19 cellular contexts compared by ENCODE assay signal in the genomic region with DNA sequence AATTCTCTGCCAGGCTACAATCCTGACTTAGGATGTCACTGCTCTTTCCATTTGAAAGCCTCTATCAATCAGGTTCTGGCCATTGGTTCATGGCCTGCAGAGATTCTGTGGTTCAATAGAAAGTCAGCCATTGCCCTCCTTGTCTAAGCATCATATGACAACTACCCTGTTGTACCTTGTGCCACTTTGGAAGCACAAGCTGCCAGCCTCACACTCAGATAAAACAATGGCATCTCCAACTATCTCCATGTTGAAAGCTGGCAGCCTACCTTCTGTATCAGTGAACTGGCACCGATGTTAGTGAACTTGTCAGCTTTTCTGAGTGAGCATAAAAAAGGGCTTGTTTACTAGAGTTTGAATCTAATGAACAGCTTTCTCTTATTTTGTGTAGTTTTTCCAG.
A peak's percentile ranks its signal among the peaks of the same experiment; 100 is the strongest.
DNase-seq lines count a peak whose midpoint lies in the region; ATAC-seq and TF ChIP-seq lines count a peak whose summit lies in the region.
"Had no signal": no experiment of that assay in that cellular context is flagged by ENCODE, and none has a peak within 500 bp of the region (broad histone marks: within the 10 kb centered on the region; RNA-seq: fewer than 3 reads in every experiment).

No MANE protein-coding gene starts in this region.

- no peaks in the 10 kb centered on the region for H4K20me1 ChIP-seq in smooth muscle cell (ENCODE audit: low read depth)

- no peaks in the 10 kb centered on the region for H3K27me3 Mint-ChIP-seq in HFFc6 (ENCODE audit: insufficient read depth)
- H3K27me3 Mint-ChIP-seq: CD8-positive, alpha-beta memory T cell had no signal

- DNase-seq in Right ventricle myocardium superior, result no peak
- no peak for DNase-seq in right atrium auricular region (ENCODE audit: low spot score)
- no peak for DNase-seq in HFFc6
- no peak for DNase-seq in left cardiac atrium
- no peak for DNase-seq in smooth muscle cell (lab: John Stamatoyannopoulos, UW; ENCODE audit: unreplicated experiment)
- DNase-seq in NCI-H1930 (lab: John Stamatoyannopoulos, UW), result no peak
- DNase-seq in iPS-NIHi7 (ENCODE audit: extremely low spot score), result no peak
- DNase-seq: ACHN; BE2C; C1 segment of cervical spinal cord; CD4-positive, CD25-positive, alpha-beta regulatory T cell; CD8-positive, alpha-beta memory T cell; COR-L47; DMS 273 treated with DMSO at 0.1 percent for 48 hours; GDM1; HCEC 1CT had no signal

- no peaks in the 10 kb centered on the region for H3K9me3 ChIP-seq in right atrium auricular region
- H3K9me3 ChIP-seq in smooth muscle cell (replicated peaks; ENCODE audit: low read depth), result no peaks in the 10 kb centered on the region
- H3K9me3 ChIP-seq: BE2C had no signal

- 100% methylated on average over 1 of the region's 1 CpG for WGBS in smooth muscle cell (ENCODE audit: low lambda C conversion rate)

- peaks cover 17% of the 10 kb centered on the region for H3K4me1 Mint-ChIP-seq in HFFc6 (ENCODE audit: low read depth)
- H3K4me1 Mint-ChIP-seq: CD4-positive, CD25-positive, alpha-beta regulatory T cell; CD8-positive, alpha-beta memory T cell had no signal

- peak overlapping the region; percentile 64 for H3K27ac Mint-ChIP-seq in HFFc6
- H3K27ac Mint-ChIP-seq: CD4-positive, CD25-positive, alpha-beta regulatory T cell; CD8-positive, alpha-beta memory T cell; GM23338 had no signal

- no peak overlapping the region for H3K4me2 ChIP-seq in smooth muscle cell
- H3K4me2 ChIP-seq: GM23338 had no signal

- H3K27ac ChIP-seq in right atrium auricular region (peak overlapping the region in 1 of 2 donors; percentile 56), smooth muscle cell (ENCODE audit: low read depth) (peak overlapping the region; percentile 56)

- H3K4me3 Mint-ChIP-seq in HFFc6, result no peak overlapping the region
- H3K4me3 Mint-ChIP-seq: CD4-positive, CD25-positive, alpha-beta regulatory T cell; CD8-positive, alpha-beta memory T cell; GM23338 had no signal

- no peaks in the 10 kb centered on the region for H3K36me3 ChIP-seq in right atrium auricular region
- no peaks in the 10 kb centered on the region for H3K36me3 ChIP-seq in smooth muscle cell (ENCODE audit: low read depth)
- H3K36me3 ChIP-seq: BE2C had no signal

- no peaks in the 10 kb centered on the region for H3K79me2 ChIP-seq in smooth muscle cell (ENCODE audit: low read depth)

- peaks cover 26% of the 10 kb centered on the region for H3K9me3 Mint-ChIP-seq in HFFc6

- TF ChIP-seq CTCF in right atrium auricular region (IDR thresholded peaks at IDR 0.05) (no peak), HFFc6 (IDR thresholded peaks at IDR 0.05) (no peak), smooth muscle cell (IDR thresholded peaks at IDR 0.05; ENCODE audit: borderline replicate concordance, insufficient read depth, poor library complexity, severe bottlenecking) (no peak)

- H3K36me3 Mint-ChIP-seq in HFFc6 (ENCODE audit: low read depth), result peaks cover 26% of the 10 kb centered on the region
- H3K36me3 Mint-ChIP-seq: CD4-positive, CD25-positive, alpha-beta regulatory T cell; CD8-positive, alpha-beta memory T cell had no signal

- no peak overlapping the region for H3K9ac ChIP-seq in smooth muscle cell (ENCODE audit: low read depth)

- ATAC-seq in Right ventricle myocardium superior (ENCODE audit: poor library complexity) (peak; percentile 92), left cardiac atrium (peak; percentile 80 to 83), HG03439 (IDR thresholded peaks at IDR 0.05; ENCODE audit: unreplicated experiment) (no peak)
- ATAC-seq: GM23338, HepG2 had no signal

- H3F3A ChIP-seq in smooth muscle cell (ENCODE audit: low read depth), result no peaks in the 10 kb centered on the region

- H3K27me3 ChIP-seq in right atrium auricular region (no peaks in the 10 kb centered on the region), smooth muscle cell (ENCODE audit: low read depth) (no peaks in the 10 kb centered on the region)
- H3K27me3 ChIP-seq: BE2C had no signal

- intact Hi-C loops in Right ventricle myocardium superior (cut with DNase I), result no loop called here
- intact Hi-C loops in left cardiac atrium (cut with DNase I), result no loop called here

- peak overlapping the region; percentile 6 for H2AFZ ChIP-seq in smooth muscle cell (ENCODE audit: low read depth)
- H2AFZ ChIP-seq: GM23338 had no signal

- H3K4me1 ChIP-seq in right atrium auricular region (no peaks in the 10 kb centered on the region), smooth muscle cell (ENCODE audit: low read depth) (no peaks in the 10 kb centered on the region)
- H3K4me1 ChIP-seq: BE2C had no signal

- H3K4me3 ChIP-seq in right atrium auricular region, result no peak overlapping the region
- no peak overlapping the region for H3K4me3 ChIP-seq in smooth muscle cell
- H3K4me3 ChIP-seq: GM23338 had no signal
